13 cellular contexts compared by ENCODE assay signal in the genomic region with DNA sequence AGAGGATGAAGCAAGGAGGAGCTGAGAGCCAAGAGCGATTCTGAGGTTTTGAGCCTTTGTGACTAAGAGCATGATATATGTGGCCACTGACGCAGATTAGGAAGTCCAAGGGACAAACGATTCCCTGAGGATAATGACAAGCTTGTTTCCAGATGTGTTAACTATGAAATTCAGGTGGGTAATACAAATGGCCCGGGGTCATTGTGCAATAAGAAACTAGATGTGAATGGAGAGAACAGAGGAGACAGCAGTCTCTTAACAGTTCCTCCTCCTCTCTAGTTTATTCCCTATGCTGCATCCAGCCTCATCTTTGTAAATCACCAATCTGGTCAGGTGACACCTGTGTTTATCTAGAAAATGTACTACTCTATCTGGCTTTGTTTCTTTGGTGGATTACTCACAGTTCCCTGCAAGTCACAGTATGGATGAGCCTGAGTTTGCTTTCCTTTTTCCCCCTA.
DNase-seq lines count a peak whose midpoint lies in the region; ATAC-seq and TF ChIP-seq lines count a peak whose summit lies in the region.
"Had no signal": no experiment of that assay in that cellular context is flagged by ENCODE, and none has a peak within 500 bp of the region (broad histone marks: within the 10 kb centered on the region; RNA-seq: fewer than 3 reads in every experiment).

No MANE protein-coding gene starts in this region.

- TF ChIP-seq CTCF in HFF-Myc (IDR thresholded peaks at IDR 0.05; ENCODE audit: low read depth, low read length, missing control alignments) (no peak), fibroblast of villous mesenchyme (IDR thresholded peaks at IDR 0.05; ENCODE audit: insufficient read depth, low read depth, low read length) (no peak)

- peak; percentile 83 for DNase-seq in A172 (ENCODE audit: low spot score)
- peak; percentile 59 for DNase-seq in HFF-Myc (ENCODE audit: extremely low read depth, low read depth)
- peak; percentile 26 for DNase-seq in T1000 (lab: John Stamatoyannopoulos, UW)
- peak; percentile 94 for DNase-seq in fibroblast of villous mesenchyme (ENCODE audit: low read depth)
- no peak for DNase-seq in activated CD4-positive, CD25-positive, alpha-beta regulatory T cell treated with anti-CD3 and anti-CD28 coated beads, Interleukin-2, amount 50 U/mL, for 72 hours
- DNase-seq in activated CD4-positive, CD25-positive, alpha-beta regulatory T cell (lab: John Stamatoyannopoulos, UW) = no peak
- DNase-seq: activated T-cell treated with anti-CD3 and anti-CD28 coated beads, Interleukin-2, amount 50 U/mL, for 24 hours; NCI-H2081; posterior cingulate gyrus; T-helper 1 cell had no signal

- H3K4me3 ChIP-seq in HFF-Myc (replicated peaks; ENCODE audit: low read depth, low read length) = no peak overlapping the region
- no peak overlapping the region for H3K4me3 ChIP-seq in fibroblast of villous mesenchyme (ENCODE audit: low read depth, low read length)
- H3K4me3 ChIP-seq: BLaER1 had no signal

- ATAC-seq in HG03025 (IDR thresholded peaks at IDR 0.05; ENCODE audit: low FRiP score, unreplicated experiment) = no peak
- no peak for ATAC-seq in HG03108 (IDR thresholded peaks at IDR 0.05; ENCODE audit: unreplicated experiment)

Comparison
In these comparisons a context has a peak if more than half of its experiments do, and no peak if none do; other contexts are left out.
1. DNase-seq: peak in A172 (single experiment), HFF-Myc (single experiment), T1000 (single experiment) and fibroblast of villous mesenchyme (single experiment); none in activated CD4-positive, CD25-positive, alpha-beta regulatory T cell treated with anti-CD3 and anti-CD28 coated beads, Interleukin-2, amount 50 U/mL, for 72 hours (single experiment) and activated CD4-positive, CD25-positive, alpha-beta regulatory T cell (0 of 4).